Comparison of ENCODE assay signal across 18 cellular contexts in genomic region chrX:46341767-46342322, GRCh38.
DNase-seq lines count a peak whose midpoint lies in the region; ATAC-seq, FAIRE-seq and TF ChIP-seq lines count a peak whose summit lies in the region.
"Had no signal": no experiment of that assay in that cellular context is flagged by ENCODE, and none has a peak within 500 bp of the region (broad histone marks: within the 10 kb centered on the region; RNA-seq: fewer than 3 reads in every experiment).

No MANE protein-coding gene starts in this region.

- H3K4me1 Mint-ChIP-seq in Calu3 (ENCODE audit: low read depth, unreplicated experiment): peaks cover 23% of the 10 kb centered on the region
- H3K4me1 Mint-ChIP-seq: CD8-positive, alpha-beta memory T cell had no signal

- no peak overlapping the region for H3K4me3 Mint-ChIP-seq in Calu3 (ENCODE audit: low read depth, unreplicated experiment)
- H3K4me3 Mint-ChIP-seq: CD8-positive, alpha-beta memory T cell; HFFc6 had no signal

- TF ChIP-seq CTCF in Calu3 (IDR thresholded peaks at IDR 0.05; ENCODE audit: unreplicated experiment) (no peak), HepG2 (CRISPR knock-in tag; IDR thresholded peaks at IDR 0.05) (no peak)

- no peak for TF ChIP-seq POLR2A in HepG2 (IDR thresholded peaks at IDR 0.05; ENCODE audit: insufficient read depth in 1 of 2, low read depth in 2 of 2, low read length in 2 of 2)

- no peak for DNase-seq in Calu3
- peak; percentile 56 for DNase-seq in dermis blood vessel endothelial cell
- no peak for DNase-seq in HepG2 (ENCODE audit: low spot score)
- DNase-seq in Right ventricle myocardium superior: no peak
- DNase-seq: 8988T; AML-193; Caco-2; CD8-positive, alpha-beta memory T cell; GOT3; HCEC 1CT; HFFc6; KG1 had no signal

- peak overlapping the region; percentile 65 for H3K27ac Mint-ChIP-seq in Calu3 (ENCODE audit: unreplicated experiment)
- H3K27ac Mint-ChIP-seq: CD8-positive, alpha-beta memory T cell; HFFc6 had no signal

- no peak overlapping the region for H2AFZ ChIP-seq in HepG2 (ENCODE audit: low read length)

- H3K27me3 ChIP-seq in HUES48 (ENCODE audit: control insufficient read depth, insufficient read depth, low read length) (no peaks in the 10 kb centered on the region), HepG2 (ENCODE audit: control insufficient read depth in 1 of 2, insufficient read depth in 2 of 2, low read length in 2 of 2) (no peaks in the 10 kb centered on the region)
- H3K27me3 ChIP-seq: BLaER1 had no signal

- H3K4me3 ChIP-seq in HUES48 (ENCODE audit: low read depth, low read length) (no peak overlapping the region), HepG2 (replicated peaks in 1 of 3; ENCODE audit: insufficient read depth in 1 of 3, low read depth in 2 of 3, low read length in 3 of 3) (no peak overlapping the region)
- H3K4me3 ChIP-seq: BLaER1 had no signal

- BruUV-seq in Calu3 (replicated peaks; lab: Mats Ljungman, UMichigan): no TSS peak
- BruUV-seq in HepG2 (replicated peaks; lab: Mats Ljungman, UMichigan): no TSS peak

- in situ Hi-C loops in HepG2 (cut with HindIII; ENCODE audit: extremely low pct_ligation_motif_present, low pct_unique_long_range_greater_than_20kb): no loop called here

- TF ChIP-seq EP300 in HepG2 (IDR thresholded peaks at IDR 0.05; ENCODE audit: low read depth in 2 of 2, low read length in 2 of 2): no peak
- TF ChIP-seq EP300 in HepG2 (CRISPR knock-in tag; IDR thresholded peaks at IDR 0.05; ENCODE audit: borderline replicate concordance): no peak

- no peaks in the 10 kb centered on the region for H3K36me3 Mint-ChIP-seq in Calu3 (ENCODE audit: insufficient read depth, unreplicated experiment)

- peaks cover 2% of the 10 kb centered on the region for H3K9me3 Mint-ChIP-seq in Calu3 (ENCODE audit: low read depth, unreplicated experiment)
- H3K9me3 Mint-ChIP-seq: HFFc6 had no signal

- H3K9me3 ChIP-seq in HUES48 (ENCODE audit: control insufficient read depth, insufficient read depth, low read length) (no peaks in the 10 kb centered on the region), HepG2 (ENCODE audit: low read length) (no peaks in the 10 kb centered on the region)
- H3K9me3 ChIP-seq: BLaER1, Caco-2 had no signal

- intact Hi-C loops in Calu3 (cut with micrococcal nuclease; ENCODE audit: unreplicated experiment) (no loop called here), HepG2 (cut with micrococcal nuclease; ENCODE audit: unreplicated experiment) (no loop called here), Right ventricle myocardium superior (cut with DNase I) (no loop called here)

- H4K20me1 ChIP-seq in HepG2 (ENCODE audit: insufficient read depth, low read length): no peaks in the 10 kb centered on the region
- H4K20me1 ChIP-seq: BLaER1 had no signal

- no peak for FAIRE-seq in HepG2 (lab: Jason Lieb, UNC)
- FAIRE-seq: HTR-8/SVneo had no signal

- H3K27me3 Mint-ChIP-seq in Calu3 (ENCODE audit: unreplicated experiment): no peaks in the 10 kb centered on the region

- WGBS in HepG2 (ENCODE audit: low lambda C conversion rate): 90% methylated on average over 1 of the region's 1 CpG

- H3K4me2 ChIP-seq in HepG2 (ENCODE audit: low read depth, low read length): no peak overlapping the region
- H3K4me2 ChIP-seq: BLaER1 had no signal

- ATAC-seq in HepG2 (no peak), HG02970 (IDR thresholded peaks at IDR 0.05; ENCODE audit: low FRiP score, unreplicated experiment) (no peak), Right ventricle myocardium superior (ENCODE audit: poor library complexity) (no peak), HG02678 (IDR thresholded peaks at IDR 0.05; ENCODE audit: unreplicated experiment) (no peak), GM21381 (IDR thresholded peaks at IDR 0.05; ENCODE audit: unreplicated experiment) (no peak)

- H3K9ac ChIP-seq in HUES48 (ENCODE audit: low read depth, low read length) (no peak overlapping the region), HepG2 (ENCODE audit: insufficient read depth, low read depth, low read length) (no peak overlapping the region)
- H3K9ac ChIP-seq: BLaER1 had no signal

- H3K27ac ChIP-seq in HUES48 (ENCODE audit: low read depth, low read length) (peak overlapping the region; percentile 5), HepG2 (ENCODE audit: extremely low read length, insufficient read depth, low read length) (no peak overlapping the region)
- H3K27ac ChIP-seq: BLaER1 had no signal

- no peaks in the 10 kb centered on the region for H3K36me3 ChIP-seq in HUES48 (ENCODE audit: control insufficient read depth, insufficient read depth, low read length)
- H3K36me3 ChIP-seq in HepG2 (replicated peaks in 1 of 2; ENCODE audit: control insufficient read depth in 1 of 2, insufficient read depth in 2 of 2, low read length in 2 of 2): no peaks in the 10 kb centered on the region
- H3K36me3 ChIP-seq: BLaER1 had no signal

- CTCF ChIA-PET in Calu3 (lab: Charles Lee) (no interaction called here), HepG2 (lab: Yijun Ruan, JAX; ENCODE audit: low intra/inter-chr PET ratio, low total read pairs) (no interaction called here)

- no peaks in the 10 kb centered on the region for H3K79me2 ChIP-seq in HepG2 (ENCODE audit: insufficient read depth, low read length)

- H3K4me1 ChIP-seq in HUES48 (ENCODE audit: control insufficient read depth, insufficient read depth, low read length) (peaks cover 39% of the 10 kb centered on the region), HepG2 (ENCODE audit: insufficient read depth, low read length) (no peaks in the 10 kb centered on the region)
- H3K4me1 ChIP-seq: BLaER1, Caco-2 had no signal

- no peak for TF ChIP-seq RAD21 in HepG2 (CRISPR knock-in tag; IDR thresholded peaks at IDR 0.05)

- POLR2A ChIA-PET in HepG2 (lab: Yijun Ruan, JAX): no interaction called here

TF ChIP-seq in HepG2, 621 proteins besides CTCF, POLR2A, EP300 and RAD21:
- TF ChIP-seq CEBPB (IDR thresholded peaks at IDR 0.05; ENCODE audit: borderline replicate concordance, low read depth, low read length): peak; percentile 23; the same call in 1 of the 2 replicates
- TF ChIP-seq ZBTB8A (CRISPR knock-in tag; IDR thresholded peaks at IDR 0.05; ENCODE audit: borderline replicate concordance, low read depth): no peak
